ENCODE assay signal across 20 cellular contexts in genomic region chr20:24627926-24628325, GRCh38.
DNase-seq lines count a peak whose midpoint lies in the region; TF ChIP-seq lines count a peak whose summit lies in the region.
"Had no signal": no experiment of that assay in that cellular context is flagged by ENCODE, and none has a peak within 500 bp of the region (broad histone marks: within the 10 kb centered on the region; RNA-seq: fewer than 3 reads in every experiment).

No MANE protein-coding gene starts in this region.

- H3K27ac ChIP-seq in A673 (ENCODE audit: low read depth, low read length, poor library complexity, severe bottlenecking) (peak overlapping the region; percentile 73), osteoblast (ENCODE audit: low read depth, low read length) (no peak overlapping the region)
- H3K27ac ChIP-seq: A549, BLaER1, C4-2B had no signal

- H3K4me1 ChIP-seq in A673 (ENCODE audit: insufficient read depth, low read length, poor library complexity, severe bottlenecking): peaks cover 42% of the 10 kb centered on the region
- no peaks in the 10 kb centered on the region for H3K4me1 ChIP-seq in osteoblast (ENCODE audit: insufficient read depth, low read length)
- H3K4me1 ChIP-seq: A549, Caco-2, HAP-1 had no signal

- no peaks in the 10 kb centered on the region for H3K79me2 ChIP-seq in osteoblast (ENCODE audit: insufficient read depth, low read length)

- in situ Hi-C loops in KBM-7 (cut with MboI; ENCODE audit: low pct_unique_long_range_greater_than_20kb, low sequenced_read_pairs): no loop called here

- H3K4me3 ChIP-seq in A673 (ENCODE audit: low read depth, low read length, poor library complexity, severe bottlenecking) (no peak overlapping the region), osteoblast (ENCODE audit: insufficient read depth, low read length) (no peak overlapping the region)
- H3K4me3 ChIP-seq: A549, BLaER1, HAP-1 had no signal

- H3K4me2 ChIP-seq in osteoblast (ENCODE audit: insufficient read depth, low read length): no peak overlapping the region
- H3K4me2 ChIP-seq: A549, BLaER1 had no signal

- H3K27me3 ChIP-seq in A673 (replicated peaks; ENCODE audit: insufficient read depth, low read depth, low read length, poor library complexity) (no peaks in the 10 kb centered on the region), osteoblast (ENCODE audit: insufficient read depth, low read length) (no peaks in the 10 kb centered on the region)
- H3K27me3 ChIP-seq: BLaER1 had no signal

- H3K9me3 ChIP-seq in A673 (ENCODE audit: low read depth, low read length, poor library complexity, severe bottlenecking) (no peaks in the 10 kb centered on the region), osteoblast (ENCODE audit: low read depth, low read length) (no peaks in the 10 kb centered on the region)
- H3K9me3 ChIP-seq: A549, HAP-1 had no signal

- CTCF ChIA-PET in A673 (lab: Charles Lee): no interaction called here

- no peaks in the 10 kb centered on the region for H4K20me1 ChIP-seq in osteoblast (ENCODE audit: insufficient read depth, low read length)
- H4K20me1 ChIP-seq: BLaER1 had no signal

- no peaks in the 10 kb centered on the region for H3K36me3 ChIP-seq in A673 (ENCODE audit: insufficient read depth, low read length, poor library complexity, severe bottlenecking)
- no peaks in the 10 kb centered on the region for H3K36me3 ChIP-seq in osteoblast (ENCODE audit: insufficient read depth, low read length)
- H3K36me3 ChIP-seq: BLaER1, HAP-1 had no signal

- no peak for TF ChIP-seq CTCF in A673 (conservative IDR thresholded peaks at IDR 0.05; ENCODE audit: low read depth, low read length)
- no peak for TF ChIP-seq CTCF in osteoblast (IDR thresholded peaks at IDR 0.05; ENCODE audit: extremely low read depth, low read depth, low read length)

- no TSS peak for BruUV-seq in A673 (replicated peaks; lab: Mats Ljungman, UMichigan)

- intact Hi-C loops in A673 (cut with micrococcal nuclease; ENCODE audit: unreplicated experiment): no loop called here

- peak; percentile 84 for DNase-seq in A673 (ENCODE audit: low spot score)
- peak; percentile 19 for DNase-seq in KBM-7
- peak; percentile 18 for DNase-seq in islet precursor cell
- DNase-seq in osteoblast (ENCODE audit: insufficient read length, low spot score, missing footprints): peak; percentile 8
- no peak for DNase-seq in cerebellar cortex (ENCODE audit: low spot score)
- no peak for DNase-seq in iPS-NIHi11 (ENCODE audit: low spot score)
- DNase-seq in nucleus accumbens (lab: John Stamatoyannopoulos, UW): no peak
- DNase-seq in activated T-cell treated with anti-CD3 and anti-CD28 coated beads, Interleukin-2, amount 50 U/mL, for 1 hour: no peak
- DNase-seq: 8988T; Caco-2; CD4-positive, CD25-positive, alpha-beta regulatory T cell; CD8-positive, alpha-beta T cell; DMS153; DND-41; GOT3; HFFc6 had no signal

- no peak overlapping the region for H2AFZ ChIP-seq in osteoblast (ENCODE audit: low read length)

- POLR2A ChIA-PET in A673 (lab: Charles Lee; ENCODE audit: low non-redundant PET): no interaction called here

Comparison
In these comparisons a context has a peak if more than half of its experiments do, and no peak if none do; other contexts are left out.
1. DNase-seq: peak in A673 (single experiment), KBM-7 (single experiment), islet precursor cell (single experiment) and osteoblast (single experiment); none in cerebellar cortex (single experiment), iPS-NIHi11 (single experiment), nucleus accumbens (0 of 56) and activated T-cell treated with anti-CD3 and anti-CD28 coated beads, Interleukin-2, amount 50 U/mL, for 1 hour (single experiment).